Comparison of ENCODE assay signal across 31 cellular contexts in the genomic region with DNA sequence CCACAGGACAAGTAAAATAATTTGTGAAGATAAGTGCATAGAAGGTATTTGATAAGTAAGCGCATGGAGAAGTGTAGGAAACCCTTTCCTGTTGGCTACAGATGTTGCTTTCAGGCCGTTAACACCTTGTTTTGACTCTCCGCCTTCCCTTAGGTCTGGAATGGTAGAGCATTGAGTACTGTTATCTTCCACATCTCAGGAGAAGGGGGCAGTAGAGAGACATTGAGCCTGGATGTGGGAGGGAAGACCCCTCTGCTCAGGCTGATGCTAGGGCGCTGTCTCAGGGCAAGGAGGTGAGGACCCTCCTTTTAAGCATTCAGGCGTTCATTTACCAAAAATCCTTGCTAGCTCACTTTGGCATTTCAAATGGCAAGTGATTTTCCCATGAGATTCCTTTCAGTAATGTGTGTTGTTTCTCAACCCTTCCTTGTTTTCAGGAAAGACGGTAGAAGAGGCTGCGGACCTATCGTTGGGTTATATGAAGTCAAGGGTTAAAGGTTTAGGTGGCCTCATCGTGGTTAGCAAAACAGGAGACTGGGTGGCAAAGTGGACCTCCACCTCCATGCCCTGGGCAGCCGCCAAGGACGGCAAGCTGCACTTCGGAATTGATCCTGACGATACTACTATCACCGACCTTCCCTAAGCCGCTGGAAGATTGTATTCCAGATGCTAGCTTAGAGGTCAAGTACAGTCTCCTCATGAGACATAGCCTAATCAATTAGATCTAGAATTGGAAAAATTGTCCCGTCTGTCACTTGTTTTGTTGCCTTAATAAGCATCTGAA. TPM values are rescaled to one million over a fixed set of nuclear protein-coding genes. Genes with fewer than 3 reads are reported as not detected.
DNase-seq lines count a peak whose midpoint lies in the region; ATAC-seq, FAIRE-seq and TF ChIP-seq lines count a peak whose summit lies in the region.
"Had no signal": no experiment of that assay in that cellular context is flagged by ENCODE, and none has a peak within 500 bp of the region (broad histone marks: within the 10 kb centered on the region; RNA-seq: fewer than 3 reads in every experiment).

No MANE protein-coding gene starts in this region.

- peaks cover 13% of the 10 kb centered on the region for H3K4me1 Mint-ChIP-seq in progenitor cell of endocrine pancreas (ENCODE audit: low read depth)
- H3K4me1 Mint-ChIP-seq in effector memory CD8-positive, alpha-beta T cell (ENCODE audit: low read depth in 2 of 2): peaks cover 6 to 9% of the 10 kb centered on the region in 2 donors

- H3K36me3 Mint-ChIP-seq in progenitor cell of endocrine pancreas (ENCODE audit: insufficient read depth): no peaks in the 10 kb centered on the region
- H3K36me3 Mint-ChIP-seq in effector memory CD8-positive, alpha-beta T cell (ENCODE audit: insufficient read depth): no peaks in the 10 kb centered on the region
- H3K36me3 Mint-ChIP-seq: CD4-positive, alpha-beta memory T cell; memory B cell; naive thymus-derived CD8-positive, alpha-beta T cell had no signal

- H3K4me3 ChIP-seq in WI38 (ENCODE audit: low read depth, low read length): no peak overlapping the region
- H3K4me3 ChIP-seq in upper lobe of left lung: no peak overlapping the region
- H3K4me3 ChIP-seq: cardiac muscle cell, heart left ventricle, right atrium auricular region, SJCRH30 had no signal

- no peak overlapping the region for H3K4me3 Mint-ChIP-seq in progenitor cell of endocrine pancreas (ENCODE audit: low read depth)
- no peak overlapping the region for H3K4me3 Mint-ChIP-seq in effector memory CD8-positive, alpha-beta T cell
- H3K4me3 Mint-ChIP-seq: activated CD4-positive, alpha-beta T cell treated with anti-CD3 and anti-CD28 coated beads, Interleukin-2, amount 10 ng/mL, durations not matched to agents 24 days and 14 days; activated T-cell treated with anti-CD3 and anti-CD28 coated beads, Interleukin-2, amount 50 U/mL, for 4 hours; CD4-positive, alpha-beta memory T cell; memory B cell; naive thymus-derived CD8-positive, alpha-beta T cell had no signal

- H3K4me1 ChIP-seq in foreskin keratinocyte: peaks cover 8% of the 10 kb centered on the region
- H3K4me1 ChIP-seq in upper lobe of left lung: peaks cover 4 to 10% (median 6%) of the 10 kb centered on the region in 4 donors
- H3K4me1 ChIP-seq: SJCRH30 had no signal

- peak; percentile 5; the same call in 1 of the 3 replicates for TF ChIP-seq CTCF in GM12872 (IDR thresholded peaks at IDR 0.05; ENCODE audit: insufficient read depth, low read depth, low read length)
- TF ChIP-seq CTCF in WI38 (IDR thresholded peaks at IDR 0.05; ENCODE audit: low read depth, low read length): peak; percentile 16; the same call in 1 of the 2 replicates
- peak; percentile 10 for TF ChIP-seq CTCF in foreskin keratinocyte (conservative IDR thresholded peaks at IDR 0.05)
- TF ChIP-seq CTCF in progenitor cell of endocrine pancreas (IDR thresholded peaks at IDR 0.05; ENCODE audit: unreplicated experiment): peak; percentile 8
- no peak for TF ChIP-seq CTCF in upper lobe of left lung (IDR thresholded peaks at IDR 0.05)

- no peaks in the 10 kb centered on the region for H3K27me3 Mint-ChIP-seq in progenitor cell of endocrine pancreas
- H3K27me3 Mint-ChIP-seq in effector memory CD8-positive, alpha-beta T cell: no peaks in the 10 kb centered on the region
- H3K27me3 Mint-ChIP-seq: CD4-positive, alpha-beta memory T cell; memory B cell; naive thymus-derived CD8-positive, alpha-beta T cell had no signal

- no peak for ATAC-seq in foreskin keratinocyte
- ATAC-seq in upper lobe of left lung (ENCODE audit: low FRiP score in 2 of 2): no peak
- ATAC-seq in effector memory CD8-positive, alpha-beta T cell (replicated peaks): no peak
- ATAC-seq: activated T-cell treated with anti-CD3 and anti-CD28 coated beads, Interleukin-2, amount 50 U/mL, for 4 hours; heart left ventricle; left cardiac atrium; naive thymus-derived CD8-positive, alpha-beta T cell had no signal

- H3K27ac ChIP-seq in foreskin keratinocyte: no peak overlapping the region
- no peak overlapping the region for H3K27ac ChIP-seq in upper lobe of left lung
- H3K27ac ChIP-seq: cardiac muscle cell, heart left ventricle, right atrium auricular region, SJCRH30 had no signal

- FAIRE-seq in GM19239 (lab: Jason Lieb, UNC): no peak
- FAIRE-seq: endothelial cell of umbilical vein, RCC 7860 had no signal

- H3K36me3 ChIP-seq in upper lobe of left lung: peaks cover 0 to 15% (median 4%) of the 10 kb centered on the region in 4 donors
- H3K36me3 ChIP-seq: cardiac muscle cell, heart left ventricle, right atrium auricular region, SJCRH30 had no signal

- no peaks in the 10 kb centered on the region for H3K9me3 Mint-ChIP-seq in progenitor cell of endocrine pancreas (ENCODE audit: low read depth)
- H3K9me3 Mint-ChIP-seq in effector memory CD8-positive, alpha-beta T cell: no peaks in the 10 kb centered on the region
- H3K9me3 Mint-ChIP-seq: activated CD4-positive, alpha-beta T cell treated with anti-CD3 and anti-CD28 coated beads, Interleukin-2, amount 10 ng/mL, durations not matched to agents 24 days and 14 days; activated T-cell treated with anti-CD3 and anti-CD28 coated beads, Interleukin-2, amount 50 U/mL, for 4 hours; CD4-positive, alpha-beta memory T cell; memory B cell; naive thymus-derived CD8-positive, alpha-beta T cell had no signal

- no peak for TF ChIP-seq EP300 in upper lobe of left lung (IDR thresholded peaks at IDR 0.05)

- no peak for DNase-seq in foreskin keratinocyte
- DNase-seq in progenitor cell of endocrine pancreas (ENCODE audit: low spot score, unreplicated experiment): no peak
- no peak for DNase-seq in HPDE6-E6E7 (ENCODE audit: extremely low spot score)
- no peak for DNase-seq in upper lobe of left lung
- DNase-seq in GM19239 (ENCODE audit: insufficient read length, low spot score): no peak
- no peak for DNase-seq in effector memory CD8-positive, alpha-beta T cell
- DNase-seq: activated CD4-positive, alpha-beta T cell treated with anti-CD3 and anti-CD28 coated beads, Interleukin-2, amount 10 ng/mL, durations not matched to agents 24 days and 14 days; activated naive CD4-positive, alpha-beta T cell; activated T-cell treated with anti-CD3 and anti-CD28 coated beads, Interleukin-2, amount 50 U/mL, for 4 hours; CD4-positive, alpha-beta memory T cell; dermis blood vessel endothelial cell; DMS 273 treated with DMSO at 0.1 percent for 48 hours; GOT3; heart left ventricle; left cardiac atrium; naive thymus-derived CD8-positive, alpha-beta T cell; NCI-H1694; NCI-H524; SJCRH30; stimulated activated CD4-positive, alpha-beta T cell treated with anti-CD3 and anti-CD28 coated beads, Interleukin-4, amount 100 ng/mL, for 1 hour; stimulated activated naive CD4-positive, alpha-beta T cell had no signal

- H3K27ac Mint-ChIP-seq in progenitor cell of endocrine pancreas: no peak overlapping the region
- no peak overlapping the region for H3K27ac Mint-ChIP-seq in effector memory CD8-positive, alpha-beta T cell
- H3K27ac Mint-ChIP-seq: activated CD4-positive, alpha-beta T cell treated with anti-CD3 and anti-CD28 coated beads, Interleukin-2, amount 10 ng/mL, durations not matched to agents 24 days and 14 days; memory B cell had no signal

- H3K9me3 ChIP-seq in upper lobe of left lung: no peaks in the 10 kb centered on the region
- H3K9me3 ChIP-seq: heart left ventricle, right atrium auricular region, SJCRH30 had no signal

- 88 to 94% methylated on average over 16 of the region's 16 CpGs for WGBS in upper lobe of left lung, 2 donors

- no peaks in the 10 kb centered on the region for H3K27me3 ChIP-seq in foreskin keratinocyte
- no peaks in the 10 kb centered on the region for H3K27me3 ChIP-seq in upper lobe of left lung
- H3K27me3 ChIP-seq: cardiac muscle cell, heart left ventricle, right atrium auricular region, SJCRH30 had no signal

- TF ChIP-seq POLR2A in upper lobe of left lung (IDR thresholded peaks at IDR 0.05): no peak

RNA-seq across cellular contexts. Expression of a gene that starts 27.0 kb away (rescaled TPM):
- total RNA-seq in foreskin keratinocyte: not detected in 2 replicates
- not detected in 2 replicates for polyA plus RNA-seq in foreskin keratinocyte
- total RNA-seq in progenitor cell of endocrine pancreas: 1.9 and 3.1 TPM in 2 replicates
- 1,000 to 10,000 TPM in 4 of 6 donors, 100 to 1,000 TPM in 1, 10 to 100 TPM in 1; 85.4 to 2,572 (median 1,269) TPM for total RNA-seq in upper lobe of left lung
- total RNA-seq: activated CD4-positive, alpha-beta T cell treated with anti-CD3 and anti-CD28 coated beads, Interleukin-2, amount 10 ng/mL, durations not matched to agents 24 days and 14 days; cardiac muscle cell; CD4-positive, alpha-beta memory T cell; dermis blood vessel endothelial cell; endothelial cell of umbilical vein; heart left ventricle; left cardiac atrium; LHCN-M2; naive thymus-derived CD8-positive, alpha-beta T cell; osteocyte; right atrium auricular region; SJCRH30; T-helper 1 cell treated with Interleukin-12 subunit alpha and Interleukin-12 subunit beta and Interleukin-4 antibody, amounts not matched to agents 30 ng/mL and 1 ng/mL, for 36 hours had no signal
- polyA plus RNA-seq: cardiac muscle cell; CD4-positive, alpha-beta memory T cell; endothelial cell of umbilical vein; heart left ventricle; naive thymus-derived CD8-positive, alpha-beta T cell had no signal

RNA-seq across cellular contexts. Expression of a gene that starts 54.6 kb away (rescaled TPM):
- total RNA-seq in foreskin keratinocyte (0.18 and 0.20 TPM in 2 replicates), progenitor cell of endocrine pancreas (41.6 and 45.2 TPM in 2 replicates), upper lobe of left lung (10 to 100 TPM; 31.2 to 82.8 (median 49.3) TPM)
- polyA plus RNA-seq in foreskin keratinocyte: 0.26 and 0.41 TPM in 2 replicates
- total RNA-seq: LHCN-M2 had no signal

Comparison
In these comparisons a context has a peak if more than half of its experiments do, and no peak if none do; other contexts are left out.
1. CTCF ChIP-seq: peak in GM12872 (single experiment), WI38 (single experiment), foreskin keratinocyte (single experiment) and progenitor cell of endocrine pancreas (single experiment); none in upper lobe of left lung (0 of 6).
2. RNA of a gene that starts 27.0 kb away (total RNA-seq): 85.4 to 2,572 TPM in upper lobe of left lung; 1.9 to 3.1 TPM in progenitor cell of endocrine pancreas and not detected in foreskin keratinocyte; every median in the first group is over 10 times any median in the second.
3. RNA of a gene that starts 54.6 kb away (total RNA-seq): 31.2 to 82.8 TPM in upper lobe of left lung and 41.6 to 45.2 TPM in progenitor cell of endocrine pancreas; 0.18 to 0.20 TPM in foreskin keratinocyte; every median in the first group is over 10 times any median in the second.